Comparison of ENCODE assay signal across 8 cellular contexts in the genomic region with DNA sequence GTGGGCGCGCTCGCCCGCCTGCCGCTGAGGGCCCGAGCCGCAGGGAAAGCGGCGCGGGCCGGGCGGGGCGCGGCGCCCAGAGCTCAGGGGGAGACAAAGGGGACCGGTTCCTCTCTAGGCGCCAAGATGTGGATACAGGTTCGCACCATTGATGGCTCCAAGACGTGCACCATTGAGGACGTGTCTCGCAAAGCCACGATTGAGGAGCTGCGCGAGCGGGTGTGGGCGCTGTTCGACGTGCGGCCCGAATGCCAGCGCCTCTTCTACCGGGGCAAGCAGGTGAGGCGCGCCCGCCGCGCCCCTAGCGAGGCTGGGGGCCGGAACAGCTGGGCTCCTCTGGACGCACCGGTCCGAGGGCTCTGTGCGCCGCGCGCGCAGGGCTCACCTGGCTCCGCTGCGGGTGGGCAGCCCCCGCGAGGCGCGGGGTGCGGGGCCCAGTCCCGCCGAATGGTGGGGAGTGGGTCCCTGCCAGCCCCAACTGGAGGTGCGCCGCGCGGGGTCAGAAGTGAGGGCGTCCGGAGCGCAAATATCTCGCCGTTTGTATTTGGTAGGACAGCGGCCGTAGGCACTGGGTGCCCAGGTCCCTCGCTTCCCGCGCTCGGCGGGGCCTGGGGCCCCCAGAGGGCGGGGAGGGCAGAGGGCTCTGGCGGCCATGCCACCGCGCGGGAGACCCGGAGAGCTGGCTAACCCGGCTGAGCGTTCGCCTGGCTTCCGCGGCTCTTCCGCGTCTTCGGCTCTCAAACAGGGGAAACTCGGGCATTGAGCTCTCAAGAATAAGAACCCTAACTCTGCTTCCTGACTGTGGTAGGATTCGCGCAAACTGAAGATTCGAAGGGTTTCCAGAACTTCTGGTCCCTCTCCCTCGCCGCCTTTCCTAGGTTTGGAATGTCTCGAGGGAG. TPM values are rescaled to one million over a fixed set of nuclear protein-coding genes. Genes with fewer than 3 reads are reported as not detected.
A peak's percentile ranks its signal among the peaks of the same experiment; 100 is the strongest.
DNase-seq lines count a peak whose midpoint lies in the region; FAIRE-seq and TF ChIP-seq lines count a peak whose summit lies in the region.

No MANE protein-coding gene starts in this region.

- H4K20me1 ChIP-seq in Loucy (ENCODE audit: insufficient read depth, low read length, poor library complexity, severe bottlenecking) = peaks cover 51% of the 10 kb centered on the region

- peaks cover 15% of the 10 kb centered on the region for H3K27me3 ChIP-seq in Loucy (ENCODE audit: insufficient read depth, low read length, poor library complexity, severe bottlenecking)
- peaks cover 22% of the 10 kb centered on the region for H3K27me3 ChIP-seq in endodermal cell (ENCODE audit: control insufficient read depth, insufficient read depth, low read length, poor library complexity, severe bottlenecking)
- H3K27me3 ChIP-seq in stomach smooth muscle (ENCODE audit: control insufficient read depth in 1 of 2, insufficient read depth in 2 of 2, low read length in 2 of 2) = no peaks in the 10 kb centered on the region

- H3K27ac Mint-ChIP-seq in activated CD4-positive, alpha-beta memory T cell treated with anti-CD3 and anti-CD28 coated beads for 36 hours = peak overlapping the region; percentile 83
- H3K27ac Mint-ChIP-seq in endodermal cell = peak overlapping the region; percentile 89

- H3K4me3 ChIP-seq in GM08714 (ENCODE audit: low read length) (peak overlapping the region; percentile 99), Loucy (ENCODE audit: low read length, poor library complexity, severe bottlenecking) (peak overlapping the region; percentile 87), endodermal cell (ENCODE audit: low read length) (peak overlapping the region; percentile 98), stomach smooth muscle (ENCODE audit: low read length in 2 of 2) (peak overlapping the region; percentile 72 to 85)

- no peak for FAIRE-seq in H54 (lab: Jason Lieb, UNC)

- H3K36me3 Mint-ChIP-seq in activated CD4-positive, alpha-beta memory T cell treated with anti-CD3 and anti-CD28 coated beads for 36 hours = peaks cover 31% of the 10 kb centered on the region
- H3K36me3 Mint-ChIP-seq in endodermal cell (ENCODE audit: low read depth) = peaks cover 7% of the 10 kb centered on the region

- WGBS in endodermal cell (ENCODE audit: insufficient coverage in 1 of 2, insufficient read length in 1 of 2), 2 experiments = 0% methylated on average over 36 to 93 of the region's 93 CpGs

- H3K4me2 ChIP-seq in Loucy (ENCODE audit: low read depth, low read length, poor library complexity, severe bottlenecking) = peak overlapping the region; percentile 90

- peak overlapping the region; percentile 97 for H3K9ac ChIP-seq in Loucy (ENCODE audit: low read depth, low read length, poor library complexity, severe bottlenecking)
- peak overlapping the region; percentile 78 for H3K9ac ChIP-seq in endodermal cell (ENCODE audit: extremely low read depth, low read length, poor library complexity, severe bottlenecking)
- peak overlapping the region; percentile 84 to 88 for H3K9ac ChIP-seq in stomach smooth muscle (ENCODE audit: low read length in 2 of 2)

- peaks cover 35% of the 10 kb centered on the region for H3K4me1 Mint-ChIP-seq in activated CD4-positive, alpha-beta memory T cell treated with anti-CD3 and anti-CD28 coated beads for 36 hours (ENCODE audit: low read depth)
- peaks cover 26% of the 10 kb centered on the region for H3K4me1 Mint-ChIP-seq in endodermal cell

- H3K79me2 ChIP-seq in Loucy (ENCODE audit: insufficient read depth, low read length) = peaks cover 55% of the 10 kb centered on the region

- TF ChIP-seq CTCF in Loucy (conservative IDR thresholded peaks at IDR 0.05; ENCODE audit: low read length) (no peak), endodermal cell (conservative IDR thresholded peaks at IDR 0.05) (peak; percentile 32)

- H3K4me1 ChIP-seq in Loucy (ENCODE audit: insufficient read depth, low read length, poor library complexity, severe bottlenecking) (peaks cover 34% of the 10 kb centered on the region), endodermal cell (ENCODE audit: control insufficient read depth, insufficient read depth, low read length) (no peaks in the 10 kb centered on the region), stomach smooth muscle (ENCODE audit: control insufficient read depth, insufficient read depth, low read length) (peaks cover 10% of the 10 kb centered on the region)

- CTCF ChIA-PET in activated CD4-positive, alpha-beta memory T cell treated with anti-CD3 and anti-CD28 coated beads for 36 hours (lab: Charles Lee) = interaction anchor here (0.7 to 2.1 kb wide), 8 partner anchors 18 to 204 kb away, joined by 3 to 7 read pairs (median 4); no protein-coding TSS in a partner anchor

- H3K36me3 ChIP-seq in Loucy (ENCODE audit: insufficient read depth, low read length) (no peaks in the 10 kb centered on the region), endodermal cell (ENCODE audit: control insufficient read depth, insufficient read depth, low read length) (peaks cover 8% of the 10 kb centered on the region), stomach smooth muscle (ENCODE audit: control insufficient read depth in 2 of 2, insufficient read depth in 2 of 2, low read length in 2 of 2) (no peaks in the 10 kb centered on the region)

- TF ChIP-seq POLR2A in H54 (IDR thresholded peaks at IDR 0.05; ENCODE audit: low read depth, low read length) = no peak

- peak overlapping the region; percentile 80 for H3K4me3 Mint-ChIP-seq in activated CD4-positive, alpha-beta memory T cell treated with anti-CD3 and anti-CD28 coated beads for 36 hours
- H3K4me3 Mint-ChIP-seq in endodermal cell = peak overlapping the region; percentile 89

- H3K27ac ChIP-seq in endodermal cell (ENCODE audit: low read depth, low read length) (peak overlapping the region; percentile 42), stomach smooth muscle (ENCODE audit: low read length) (peak overlapping the region; percentile 80)

- intact Hi-C loops in activated CD4-positive, alpha-beta memory T cell treated with anti-CD3 and anti-CD28 coated beads for 36 hours (cut with micrococcal nuclease) = loop anchor here (1.0 to 10.0 kb wide), 10 partner anchors 17 to 959 kb away; partner anchors contain the start of genes CD274, KDM4C and RIC1

- no peaks in the 10 kb centered on the region for H3K27me3 Mint-ChIP-seq in activated CD4-positive, alpha-beta memory T cell treated with anti-CD3 and anti-CD28 coated beads for 36 hours
- peaks cover 15% of the 10 kb centered on the region for H3K27me3 Mint-ChIP-seq in endodermal cell (ENCODE audit: insufficient read depth)

- POLR2A ChIA-PET in activated CD4-positive, alpha-beta memory T cell treated with anti-CD3 and anti-CD28 coated beads for 36 hours (lab: Charles Lee) = interaction anchor here (1.0 to 2.8 kb wide), 15 partner anchors 10 to 405 kb away, joined by 3 to 23 read pairs (median 5); partner anchors contain the start of gene KDM4C

- H3K9me2 ChIP-seq in Loucy (replicated peaks; ENCODE audit: low read depth, low read length) = no peaks in the 10 kb centered on the region

- H2AFZ ChIP-seq in Loucy (ENCODE audit: low read length) = peak overlapping the region; percentile 80

- DNase-seq in H54 (ENCODE audit: insufficient read length, low spot score) (peak; percentile 15), endodermal cell (peak; percentile 78), mucosa of gallbladder (ENCODE audit: low spot score) (peak; percentile 27), OCI-M2 (lab: John Stamatoyannopoulos, UW; ENCODE audit: unreplicated experiment) (no peak)
- DNase-seq in activated CD4-positive, alpha-beta memory T cell treated with anti-CD3 and anti-CD28 coated beads for 36 hours = peak; percentile 54

- no peaks in the 10 kb centered on the region for H3K9me3 Mint-ChIP-seq in activated CD4-positive, alpha-beta memory T cell treated with anti-CD3 and anti-CD28 coated beads for 36 hours
- H3K9me3 Mint-ChIP-seq in endodermal cell = peaks cover 2% of the 10 kb centered on the region

- H3F3A ChIP-seq in Loucy (ENCODE audit: low read depth) = no peaks in the 10 kb centered on the region

- H3K9me3 ChIP-seq in Loucy (ENCODE audit: insufficient read depth, low read depth, low read length) (no peaks in the 10 kb centered on the region), endodermal cell (ENCODE audit: control insufficient read depth, low read length) (no peaks in the 10 kb centered on the region), stomach smooth muscle (ENCODE audit: control insufficient read depth in 2 of 2, low read length in 2 of 2) (no peaks in the 10 kb centered on the region)

RNA-seq across cellular contexts. Expression of gene UHRF2, which starts 0.6 kb away (rescaled TPM):
- 10 to 100 TPM; 59.5 to 62.9 TPM for total RNA-seq in activated CD4-positive, alpha-beta memory T cell treated with anti-CD3 and anti-CD28 coated beads for 36 hours
- 10 to 100 TPM; 69.4 to 83.2 TPM for total RNA-seq in endodermal cell
- polyA plus RNA-seq in endodermal cell (2013, experiment 1 of 2) = 51.8 TPM
- polyA plus RNA-seq in endodermal cell (2013, experiment 2 of 2) = 50.1 TPM
- 33.3 TPM for total RNA-seq in mucosa of gallbladder
